In the genomic region with DNA sequence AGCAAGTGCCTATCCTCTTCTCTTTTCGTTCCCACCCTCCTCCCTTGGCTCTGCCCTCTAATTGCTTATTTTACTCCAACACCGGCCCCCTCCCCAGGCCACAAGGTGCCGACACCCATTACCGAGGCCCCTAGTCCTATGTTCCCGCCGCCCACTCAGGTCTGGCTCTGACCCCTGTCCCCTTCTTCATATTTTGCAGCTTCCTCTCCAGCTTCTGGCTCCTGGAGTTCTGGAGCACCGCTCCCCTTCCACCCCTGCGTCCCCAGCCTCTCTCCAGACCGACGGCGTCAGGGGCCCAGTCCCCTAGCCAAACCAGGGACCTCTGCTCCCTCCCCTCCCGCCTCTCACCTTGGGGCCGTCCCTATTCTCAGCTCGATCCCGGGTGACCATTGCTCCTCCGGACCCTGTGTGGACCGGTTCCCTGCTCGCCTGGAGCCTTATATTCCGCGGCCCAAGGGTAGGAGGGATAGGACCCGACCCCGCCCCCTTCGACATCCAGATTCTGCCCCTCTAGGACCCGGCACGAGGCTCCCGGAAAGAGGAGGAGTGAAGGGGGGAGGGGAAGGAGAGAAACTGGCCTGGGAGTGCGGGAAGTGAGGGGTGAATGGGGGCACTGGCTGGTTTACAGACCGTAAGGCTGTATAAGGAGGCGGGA, we compare ENCODE assay signal across 8 cellular contexts. TPM values are rescaled to one million over a fixed set of nuclear protein-coding genes. Genes with fewer than 3 reads are reported as not detected.
DNase-seq lines count a peak whose midpoint lies in the region; ATAC-seq and TF ChIP-seq lines count a peak whose summit lies in the region.

Gene HES7, minus strand, starts transcription at position 412 of the 655 bp plus-strand sequence. Its CDS starts 22 bp downstream, at position 390.

- no peak for DNase-seq in activated CD4-positive, alpha-beta T cell treated with anti-CD3 and anti-CD28 coated beads, Interleukin-2, amount 10 ng/mL, durations not matched to agents 7 days and 5 days
- no peak for DNase-seq in activated CD4-positive, alpha-beta T cell treated with anti-CD3 and anti-CD28 coated beads for 1 hour
- DNase-seq in RPMI8226 (peak; percentile 23), esophagus squamous epithelium (lab: John Stamatoyannopoulos, UW) (no peak), sciatic nerve (ENCODE audit: low spot score) (peak; percentile 71)
- no peak for DNase-seq in stimulated activated naive CD4-positive, alpha-beta T cell (lab: John Stamatoyannopoulos, UW)
- no peak for DNase-seq in stimulated activated CD4-positive, alpha-beta T cell treated with anti-CD3 and anti-CD28 coated beads, Interleukin-4, amount 100 ng/mL, for 4 hours

- H3K27ac Mint-ChIP-seq in activated CD4-positive, alpha-beta T cell treated with anti-CD3 and anti-CD28 coated beads, Interleukin-2, amount 10 ng/mL, durations not matched to agents 7 days and 5 days: peak within 1 kb of the TSS; percentile 16

- peaks cover 0 to 67% (median 2%) of the 10 kb centered on the region in 4 donors for H3K27me3 ChIP-seq in esophagus squamous epithelium

- ATAC-seq in sciatic nerve (no peak), HG03457 (IDR thresholded peaks at IDR 0.05; ENCODE audit: unreplicated experiment) (no peak)

- peaks cover 52 to 81% (median 62%) of the 10 kb centered on the region in 3 donors for H3K4me1 ChIP-seq in esophagus squamous epithelium

- no peaks in the 10 kb centered on the region for H3K9me3 Mint-ChIP-seq in activated CD4-positive, alpha-beta T cell treated with anti-CD3 and anti-CD28 coated beads, Interleukin-2, amount 10 ng/mL, durations not matched to agents 7 days and 5 days

- POLR2A ChIA-PET in activated CD4-positive, alpha-beta T cell treated with anti-CD3 and anti-CD28 coated beads, Interleukin-2, amount 10 ng/mL, durations not matched to agents 7 days and 5 days (lab: Charles Lee): interaction anchor here (2.3 kb wide), 1 partner anchor 49 kb away, joined by 8 read pairs; no protein-coding TSS in a partner anchor

- H3K27ac ChIP-seq in esophagus squamous epithelium: peak within 1 kb of the TSS in 2 of 4 donors; percentile 43 to 44

- H3K4me1 Mint-ChIP-seq in activated CD4-positive, alpha-beta T cell treated with anti-CD3 and anti-CD28 coated beads, Interleukin-2, amount 10 ng/mL, durations not matched to agents 7 days and 5 days: peaks cover 70% of the 10 kb centered on the region

- H3K4me3 Mint-ChIP-seq in activated CD4-positive, alpha-beta T cell treated with anti-CD3 and anti-CD28 coated beads, Interleukin-2, amount 10 ng/mL, durations not matched to agents 7 days and 5 days: peak within 1 kb of the TSS; percentile 86

- H3K36me3 Mint-ChIP-seq in activated CD4-positive, alpha-beta T cell treated with anti-CD3 and anti-CD28 coated beads, Interleukin-2, amount 10 ng/mL, durations not matched to agents 7 days and 5 days (ENCODE audit: low read depth): peaks cover 3% of the 10 kb centered on the region

- H3K36me3 ChIP-seq in esophagus squamous epithelium: no peaks in the 10 kb centered on the region

- H3K9me3 ChIP-seq in esophagus squamous epithelium: no peaks in the 10 kb centered on the region

- WGBS in esophagus squamous epithelium, 2 donors: 1 to 2% methylated on average over 14 to 24 of the region's 29 CpGs

- peak within 1 kb of the TSS; percentile 30 to 74 (median 62) for H3K4me3 ChIP-seq in esophagus squamous epithelium

- TF ChIP-seq CTCF in esophagus squamous epithelium (IDR thresholded peaks at IDR 0.05): no peak

- CTCF ChIA-PET in activated CD4-positive, alpha-beta T cell treated with anti-CD3 and anti-CD28 coated beads, Interleukin-2, amount 10 ng/mL, durations not matched to agents 7 days and 5 days (lab: Charles Lee): interaction anchor here (0.5 to 4.0 kb wide), 13 partner anchors 10 to 1597 kb away, joined by 3 to 27 read pairs (median 4); no protein-coding TSS in a partner anchor

- intact Hi-C loops in esophagus squamous epithelium (cut with DNase I) (no loop called here), sciatic nerve (cut with DNase I) (loop anchor here (5.0 kb wide), 1 partner anchor 58 kb away; no protein-coding TSS in a partner anchor)

- no peak for TF ChIP-seq POLR2A in esophagus squamous epithelium (IDR thresholded peaks at IDR 0.05)

- peaks cover 50% of the 10 kb centered on the region for H3K27me3 Mint-ChIP-seq in activated CD4-positive, alpha-beta T cell treated with anti-CD3 and anti-CD28 coated beads, Interleukin-2, amount 10 ng/mL, durations not matched to agents 7 days and 5 days

RNA-seq across cellular contexts. Expression of gene HES7, which starts in this region (rescaled TPM):
- total RNA-seq in activated CD4-positive, alpha-beta T cell treated with anti-CD3 and anti-CD28 coated beads, Interleukin-2, amount 10 ng/mL, durations not matched to agents 7 days and 5 days: under 1 TPM; 0.15 to 0.20 TPM
- not detected for total RNA-seq in esophagus squamous epithelium
- total RNA-seq in sciatic nerve: 1.1 TPM

Comparison
In these comparisons a context has a peak if more than half of its experiments do, and no peak if none do; other contexts are left out.
1. DNase-seq: peak in RPMI8226 (single experiment) and sciatic nerve (single experiment); none in activated CD4-positive, alpha-beta T cell treated with anti-CD3 and anti-CD28 coated beads, Interleukin-2, amount 10 ng/mL, durations not matched to agents 7 days and 5 days (single experiment), activated CD4-positive, alpha-beta T cell treated with anti-CD3 and anti-CD28 coated beads for 1 hour (single experiment), esophagus squamous epithelium (single experiment), stimulated activated naive CD4-positive, alpha-beta T cell (0 of 6) and stimulated activated CD4-positive, alpha-beta T cell treated with anti-CD3 and anti-CD28 coated beads, Interleukin-4, amount 100 ng/mL, for 4 hours (0 of 2).